In the genomic region with DNA sequence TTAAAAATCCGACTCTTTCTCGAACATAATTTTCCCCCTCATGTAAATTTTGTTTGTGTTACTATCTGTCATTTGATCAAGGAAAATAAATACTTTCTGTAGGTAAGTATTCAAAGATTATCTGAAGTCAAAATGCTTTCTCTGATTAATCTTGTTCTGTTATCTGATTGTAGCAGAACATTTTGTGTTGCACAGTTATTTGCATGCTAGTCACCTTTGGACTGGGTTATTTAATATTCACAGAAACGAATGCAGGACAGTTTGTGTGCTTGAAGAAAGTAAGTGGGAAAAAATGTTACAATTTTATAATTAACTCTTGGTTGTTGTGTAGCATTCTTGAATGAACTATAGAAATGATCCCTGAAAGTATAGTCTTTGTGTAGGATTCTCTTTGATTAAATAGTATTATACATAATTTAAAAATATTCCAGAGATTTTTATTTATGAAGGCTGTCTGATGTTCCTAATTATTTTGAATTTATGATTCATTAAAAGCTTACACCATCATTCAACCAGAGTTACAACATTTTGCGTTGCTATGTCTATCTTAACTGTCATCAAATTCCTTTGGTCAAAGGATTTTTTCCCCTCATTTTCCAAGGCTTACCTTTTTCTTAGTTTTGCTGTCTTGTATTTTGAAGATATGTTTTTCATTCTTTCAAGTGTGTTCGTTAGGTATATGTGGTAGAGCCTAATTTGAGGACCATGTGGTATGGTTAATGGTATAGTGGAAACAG, we compare ENCODE assay signal across 25 cellular contexts.
"Had no signal": no experiment of that assay in that cellular context is flagged by ENCODE, and none has a peak within 500 bp of the region (broad histone marks: within the 10 kb centered on the region; RNA-seq: fewer than 3 reads in every experiment).

No MANE protein-coding gene starts in this region.

- H3K4me1 ChIP-seq: foreskin keratinocyte, heart left ventricle, left lung, prostate gland, right atrium auricular region, tibial nerve had no signal

- H3K36me3 Mint-ChIP-seq: activated naive CD8-positive, alpha-beta T cell treated with anti-CD3 and anti-CD28 coated beads, Interleukin-2, amount 10 ng/mL, durations not matched to agents 7 days and 5 days; immature natural killer cell had no signal

- H3K9me3 Mint-ChIP-seq: activated naive CD4-positive, alpha-beta T cell treated with anti-CD3 and anti-CD28 coated beads for 36 hours; activated naive CD8-positive, alpha-beta T cell treated with anti-CD3 and anti-CD28 coated beads, Interleukin-2, amount 10 ng/mL, durations not matched to agents 7 days and 5 days; activated T-helper 1 cell treated with anti-CD3 and anti-CD28 coated beads, Interleukin-12 subunit alpha, Interleukin-12 subunit beta, Interleukin-2, Interleukin-4 antibody, amounts not matched to agents 30 ng/mL and 10 ng/mL and 1 ng/mL, durations not matched to agents 14 hours and 24 hours and 36 hours; T-helper 2 cell treated with Interferon-gamma antibody and Interleukin-4, amounts not matched to agents 5 μg/mL and 100 μg/mL, for 36 hours had no signal

- H3K27ac Mint-ChIP-seq: activated CD4-positive, alpha-beta T cell treated with anti-CD3 and anti-CD28 coated beads for 36 hours; activated naive CD4-positive, alpha-beta T cell treated with anti-CD3 and anti-CD28 coated beads for 36 hours; activated naive CD8-positive, alpha-beta T cell treated with anti-CD3 and anti-CD28 coated beads, Interleukin-2, amount 10 ng/mL, durations not matched to agents 7 days and 5 days; activated T-helper 1 cell treated with anti-CD3 and anti-CD28 coated beads, Interleukin-12 subunit alpha, Interleukin-12 subunit beta, Interleukin-2, Interleukin-4 antibody, amounts not matched to agents 30 ng/mL and 10 ng/mL and 1 ng/mL, durations not matched to agents 14 hours and 24 hours and 36 hours; immature natural killer cell; T-helper 2 cell treated with Interferon-gamma antibody and Interleukin-4, amounts not matched to agents 5 μg/mL and 100 μg/mL, for 36 hours had no signal

- H3K9me3 ChIP-seq: ovary, prostate gland had no signal

- H3K4me3 ChIP-seq: heart left ventricle, left lung, lung, mucosa of descending colon, ovary, prostate gland, right atrium auricular region, tibial nerve had no signal

- DNase-seq: activated CD4-positive, alpha-beta T cell treated with anti-CD3 and anti-CD28 coated beads for 36 hours; activated CD4-positive, alpha-beta T cell treated with anti-CD3 and anti-CD28 coated beads, Interleukin-2, amount 50 U/mL, for 4 hours; activated CD4-positive, CD25-positive, alpha-beta regulatory T cell; activated effector memory CD4-positive, alpha-beta T cell treated with anti-CD3 and anti-CD28 coated beads, Interleukin-2, amount 50 U/mL, for 16 hours; activated naive CD4-positive, alpha-beta T cell treated with anti-CD3 and anti-CD28 coated beads for 36 hours; activated naive CD8-positive, alpha-beta T cell treated with anti-CD3 and anti-CD28 coated beads, Interleukin-2, amount 10 ng/mL, durations not matched to agents 7 days and 5 days; amniotic stem cell; central memory CD4-positive, alpha-beta T cell; foreskin keratinocyte; heart left ventricle; hypothalamus; immature natural killer cell; kidney glomerular epithelial cell; left lung; mucosa of descending colon; ovary; stimulated activated CD4-positive, alpha-beta T cell treated with anti-CD3 and anti-CD28 coated beads, Interleukin-2, amount 100 ng/mL, for 48 hours; stimulated activated naive CD4-positive, alpha-beta T cell treated with Interleukin-2 at 50 U/mL for 16 hours; T-helper 1 cell had no signal

- H3K4me1 Mint-ChIP-seq: activated CD4-positive, alpha-beta T cell treated with anti-CD3 and anti-CD28 coated beads for 36 hours; activated naive CD8-positive, alpha-beta T cell treated with anti-CD3 and anti-CD28 coated beads, Interleukin-2, amount 10 ng/mL, durations not matched to agents 7 days and 5 days; immature natural killer cell had no signal

- H3K27me3 ChIP-seq: heart left ventricle, left lung, ovary, right atrium auricular region, tibial nerve had no signal

- H3K27ac ChIP-seq: foreskin keratinocyte, heart left ventricle, left lung, ovary, prostate gland, right atrium auricular region, tibial nerve had no signal

- ATAC-seq: activated CD4-positive, alpha-beta T cell treated with anti-CD3 and anti-CD28 coated beads for 36 hours; foreskin keratinocyte; heart left ventricle had no signal

- H3K4me3 Mint-ChIP-seq: activated CD4-positive, alpha-beta T cell treated with anti-CD3 and anti-CD28 coated beads for 36 hours; activated naive CD4-positive, alpha-beta T cell treated with anti-CD3 and anti-CD28 coated beads for 36 hours; activated naive CD8-positive, alpha-beta T cell treated with anti-CD3 and anti-CD28 coated beads, Interleukin-2, amount 10 ng/mL, durations not matched to agents 7 days and 5 days; activated T-helper 1 cell treated with anti-CD3 and anti-CD28 coated beads, Interleukin-12 subunit alpha, Interleukin-12 subunit beta, Interleukin-2, Interleukin-4 antibody, amounts not matched to agents 30 ng/mL and 10 ng/mL and 1 ng/mL, durations not matched to agents 14 hours and 24 hours and 36 hours; immature natural killer cell; T-helper 2 cell treated with Interferon-gamma antibody and Interleukin-4, amounts not matched to agents 5 μg/mL and 100 μg/mL, for 36 hours had no signal

- H3K27me3 Mint-ChIP-seq: activated naive CD8-positive, alpha-beta T cell treated with anti-CD3 and anti-CD28 coated beads, Interleukin-2, amount 10 ng/mL, durations not matched to agents 7 days and 5 days had no signal

- H3K36me3 ChIP-seq: heart left ventricle, left lung, ovary, prostate gland, right atrium auricular region, tibial nerve had no signal
